ENCODE assay signal across 11 cellular contexts in the genomic region with DNA sequence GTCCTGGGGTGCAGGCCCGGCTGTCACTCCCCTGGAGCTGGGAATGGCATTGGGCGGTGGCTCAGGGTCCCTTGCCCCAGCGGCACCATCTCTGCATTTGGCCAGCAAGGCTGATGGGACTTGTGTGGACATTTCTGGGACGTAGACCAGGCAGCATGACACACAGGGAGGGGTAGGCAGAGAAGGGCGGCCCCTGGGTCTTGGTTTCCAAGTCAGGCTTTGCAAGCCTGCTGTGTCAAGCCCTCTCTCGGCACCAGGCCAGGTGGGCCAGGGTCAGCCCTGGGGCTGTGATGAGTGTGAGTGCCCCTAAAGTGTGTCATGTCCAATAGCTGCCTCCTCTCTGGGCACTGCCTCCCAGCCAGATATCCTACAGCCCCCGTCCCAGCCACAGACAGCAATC.
DNase-seq lines count a peak whose midpoint lies in the region; ATAC-seq and TF ChIP-seq lines count a peak whose summit lies in the region.
"Had no signal": no experiment of that assay in that cellular context is flagged by ENCODE, and none has a peak within 500 bp of the region (broad histone marks: within the 10 kb centered on the region; RNA-seq: fewer than 3 reads in every experiment).

No MANE protein-coding gene starts in this region.

- no peaks in the 10 kb centered on the region for H3K9me3 Mint-ChIP-seq in naive thymus-derived CD4-positive, alpha-beta T cell

- intact Hi-C loops in naive thymus-derived CD4-positive, alpha-beta T cell (cut with micrococcal nuclease), result no loop called here

- H3K9me3 ChIP-seq in BE2C (no peaks in the 10 kb centered on the region), MG63 (no peaks in the 10 kb centered on the region)
- no peaks in the 10 kb centered on the region for H3K9me3 ChIP-seq in naive thymus-derived CD4-positive, alpha-beta T cell (ENCODE audit: control insufficient read depth in 2 of 3, low read length in 3 of 3)
- H3K9me3 ChIP-seq: pancreas had no signal

- peak overlapping the region in 8 of 10 donors; percentile 16 to 86 (median 68) for H3K4me3 Mint-ChIP-seq in naive thymus-derived CD4-positive, alpha-beta T cell

- H3K36me3 ChIP-seq in BE2C (no peaks in the 10 kb centered on the region; the same call in 1 of the 2 replicates), MG63 (peaks cover 61% of the 10 kb centered on the region)
- peaks cover 0 to 37% (median 8%) of the 10 kb centered on the region in 3 experiments for H3K36me3 ChIP-seq in naive thymus-derived CD4-positive, alpha-beta T cell (ENCODE audit: control insufficient read depth in 2 of 3, insufficient read depth in 3 of 3, low read length in 3 of 3)
- H3K36me3 ChIP-seq: pancreas had no signal

- H3K27me3 Mint-ChIP-seq in naive thymus-derived CD4-positive, alpha-beta T cell, result no peaks in the 10 kb centered on the region

- in situ Hi-C loops in GM13976 (cut with MboI; ENCODE audit: low sequenced_read_pairs, unreplicated experiment), result no loop called here

- peaks cover 76% of the 10 kb centered on the region for H3K4me1 ChIP-seq in BE2C
- peaks cover 73 to 88% of the 10 kb centered on the region in 2 donors for H3K4me1 ChIP-seq in naive thymus-derived CD4-positive, alpha-beta T cell (ENCODE audit: control insufficient read depth in 2 of 2, insufficient read depth in 2 of 2, low read length in 2 of 2)

- DNase-seq in BE2C (peak; percentile 48), MG63 (peak; percentile 84), NOMO-1 treated with DMSO at 0.1 percent for 48 hours (lab: John Stamatoyannopoulos, UW; ENCODE audit: unreplicated experiment) (no peak), GM13976 (ENCODE audit: low spot score) (no peak)
- no peak for DNase-seq in naive thymus-derived CD4-positive, alpha-beta T cell
- DNase-seq: amygdala, H7 had no signal

- no peak for ATAC-seq in naive thymus-derived CD4-positive, alpha-beta T cell
- ATAC-seq in GM21526 (IDR thresholded peaks at IDR 0.05; ENCODE audit: low FRiP score, unreplicated experiment), result no peak
- ATAC-seq in GM21381 (IDR thresholded peaks at IDR 0.05; ENCODE audit: unreplicated experiment), result no peak
- ATAC-seq: pancreas had no signal

- no peak overlapping the region for H3K4me3 ChIP-seq in BE2C (ENCODE audit: low read depth, low read length)
- no peak overlapping the region for H3K4me3 ChIP-seq in MG63
- H3K4me3 ChIP-seq in naive thymus-derived CD4-positive, alpha-beta T cell (ENCODE audit: low read length), result no peak overlapping the region
- H3K4me3 ChIP-seq: pancreas had no signal

- POLR2A ChIA-PET in naive thymus-derived CD4-positive, alpha-beta T cell (lab: Charles Lee), result interaction anchor here (0.7 to 9.9 kb wide), 7 partner anchors 10 to 71 kb away, joined by 3 to 97 read pairs (median 7); no protein-coding TSS in a partner anchor

- CTCF ChIA-PET in naive thymus-derived CD4-positive, alpha-beta T cell (lab: Charles Lee), result interaction anchor here (0.8 to 2.8 kb wide), 3 partner anchors 42 to 145 kb away, joined by 3 to 13 read pairs (median 6); no protein-coding TSS in a partner anchor

- peak overlapping the region; percentile 20 for H3K27ac ChIP-seq in cingulate gyrus (ENCODE audit: low read depth, low read length)
- peak overlapping the region; percentile 71 for H3K27ac ChIP-seq in naive thymus-derived CD4-positive, alpha-beta T cell (ENCODE audit: low read depth, low read length)

- H3K27ac Mint-ChIP-seq in naive thymus-derived CD4-positive, alpha-beta T cell, result peak overlapping the region; percentile 30 to 97 (median 93)

- H3K27me3 ChIP-seq in BE2C (no peaks in the 10 kb centered on the region), MG63 (no peaks in the 10 kb centered on the region)
- no peaks in the 10 kb centered on the region for H3K27me3 ChIP-seq in naive thymus-derived CD4-positive, alpha-beta T cell (ENCODE audit: control insufficient read depth in 2 of 2, insufficient read depth in 2 of 2, low read length in 2 of 2)
- H3K27me3 ChIP-seq: pancreas had no signal

- TF ChIP-seq CTCF in BE2C (IDR thresholded peaks at IDR 0.05; ENCODE audit: low read depth, low read length) (no peak), GM13976 (IDR thresholded peaks at IDR 0.05; ENCODE audit: borderline replicate concordance, control extremely low read depth, extremely low read depth, insufficient read depth, missing control alignments) (no peak)

- H3K36me3 Mint-ChIP-seq in naive thymus-derived CD4-positive, alpha-beta T cell, result peaks cover 0 to 29% (median 14%) of the 10 kb centered on the region in 5 donors

- peaks cover 69 to 92% (median 79%) of the 10 kb centered on the region in 7 donors for H3K4me1 Mint-ChIP-seq in naive thymus-derived CD4-positive, alpha-beta T cell

Comparison
In these comparisons a context has a peak if more than half of its experiments do, and no peak if none do; other contexts are left out.
1. DNase-seq: peak in BE2C (single experiment) and MG63 (single experiment); none in naive thymus-derived CD4-positive, alpha-beta T cell (0 of 9), NOMO-1 treated with DMSO at 0.1 percent for 48 hours (single experiment) and GM13976 (single experiment).